In genomic region chr6:167217951-167218759, GRCh38 we compare ENCODE assay signal across 8 cellular contexts.
DNase-seq lines count a peak whose midpoint lies in the region; ATAC-seq and TF ChIP-seq lines count a peak whose summit lies in the region.
"Not testable (repeated sequence)": the region's sequence is repeated elsewhere in the genome, so short reads cannot be mapped to it uniquely, and the experiment has no call there.

No MANE protein-coding gene starts in this region.

- H3K9ac ChIP-seq in SK-N-SH, result not testable (repeated sequence)

- in situ Hi-C loops in transverse colon (cut with MboI; ENCODE audit: low pct_ligation_motif_present in 1 of 4, low pct_unique_long_range_greater_than_20kb in 1 of 4, low sequenced_read_pairs in 3 of 4), result loop anchor here in 2 of 4 donors (25.0 kb wide), 1 partner anchor 144 kb away; no protein-coding TSS in a partner anchor

- H3K4me3 ChIP-seq in SK-N-SH (ENCODE audit: low read depth in 2 of 2, low read length in 1 of 2); fibroblast of villous mesenchyme (ENCODE audit: low read depth, low read length); mucosa of descending colon; transverse colon: not testable (repeated sequence)

- peak; percentile 92 for ATAC-seq in mucosa of descending colon

- TF ChIP-seq EP300 in SK-N-SH (IDR thresholded peaks at IDR 0.05; ENCODE audit: borderline replicate concordance in 1 of 2, low read depth in 1 of 2, low read length in 1 of 2); transverse colon (IDR thresholded peaks at IDR 0.05; ENCODE audit: low read depth): not testable (repeated sequence)

- CTCF ChIA-PET in HEK293T (lab: Yijun Ruan, JAX), result not testable (repeated sequence)
- CTCF ChIA-PET in SK-N-SH (lab: Yijun Ruan, JAX), result interaction anchor here (0.6 to 6.1 kb wide), 7 partner anchors 11 to 133 kb away, joined by 3 to 26 read pairs (median 3); no protein-coding TSS in a partner anchor

- H3K9me3 ChIP-seq in SK-N-SH, mucosa of descending colon, transverse colon: not testable (repeated sequence)

- not testable (repeated sequence) for TF ChIP-seq POLR2A in transverse colon (IDR thresholded peaks at IDR 0.05)

- H3K79me2 ChIP-seq in SK-N-SH (ENCODE audit: insufficient read depth), result not testable (repeated sequence)

- H3K4me1 ChIP-seq in SK-N-SH (ENCODE audit: control insufficient read depth in 1 of 2, insufficient read depth in 2 of 2, low read depth in 1 of 2, low read length in 1 of 2); mucosa of descending colon (ENCODE audit: low read depth); transverse colon: not testable (repeated sequence)

- POLR2A ChIA-PET in HEK293T (lab: Yijun Ruan, JAX); SK-N-SH (lab: Yijun Ruan, JAX): not testable (repeated sequence)

- H3F3A ChIP-seq in SK-N-SH (replicated peaks; ENCODE audit: insufficient read depth), result not testable (repeated sequence)

- not testable (repeated sequence) for H3K4me2 ChIP-seq in SK-N-SH

- peak; percentile 37; the same call in 1 of the 2 replicates for TF ChIP-seq CTCF in SK-N-SH (IDR thresholded peaks at IDR 0.05)
- peak; percentile 20 for TF ChIP-seq CTCF in fibroblast of villous mesenchyme (IDR thresholded peaks at IDR 0.05; ENCODE audit: insufficient read depth, low read depth, low read length)
- not testable (repeated sequence) for TF ChIP-seq CTCF in mucosa of descending colon (IDR thresholded peaks at IDR 0.05)
- peak in 4 of 5 experiments; percentile 10 to 41 (median 30) for TF ChIP-seq CTCF in transverse colon (IDR thresholded peaks at IDR 0.05)

- H3K27me3 ChIP-seq in SK-N-SH (ENCODE audit: insufficient read depth); transverse colon: not testable (repeated sequence)

- H4K20me1 ChIP-seq in SK-N-SH (ENCODE audit: insufficient read depth), result not testable (repeated sequence)

- not testable (repeated sequence) for H2AFZ ChIP-seq in SK-N-SH (ENCODE audit: low read depth)

- peak; percentile 24; the same call in 1 of the 2 replicates for TF ChIP-seq RAD21 in SK-N-SH (IDR thresholded peaks at IDR 0.05; ENCODE audit: low read length)

- H3K9me2 ChIP-seq in SK-N-SH, result not testable (repeated sequence)

- intact Hi-C loops in mucosa of descending colon (cut with DNase I, micrococcal nuclease); transverse colon (cut with DNase I; ENCODE audit: low total_unique reads): not testable (repeated sequence)

- H3K36me3 ChIP-seq in SK-N-SH (replicated peaks in 1 of 2; ENCODE audit: control insufficient read depth in 1 of 2, insufficient read depth in 2 of 2, low read length in 1 of 2); mucosa of descending colon (ENCODE audit: low read depth); transverse colon: not testable (repeated sequence)

- H3K27ac ChIP-seq in SK-N-SH (ENCODE audit: low read depth in 2 of 2, low read length in 1 of 2); transverse colon: not testable (repeated sequence)

- DNase-seq in GM04504 (ENCODE audit: low read depth) (peak; percentile 2), NAMALWA (ENCODE audit: low spot score) (peak; percentile 51), fibroblast of villous mesenchyme (ENCODE audit: low read depth) (peak; percentile 21), mucosa of descending colon (peak in 1 of 3 donors; percentile 50)
- DNase-seq in HEK293T (ENCODE audit: extremely low spot score); SK-N-SH; transverse colon: not testable (repeated sequence)
- DNase-seq in activated naive CD4-positive, alpha-beta T cell treated with anti-CD3 and anti-CD28 coated beads, Interleukin-2, amount 50 U/mL, for 16 hours, result peak; percentile 33

- WGBS in SK-N-SH (ENCODE audit: low lambda C conversion rate), result 25% methylated on average over 7 of the region's 15 CpGs
- 0 to 21% methylated on average over 1 to 10 of the region's 15 CpGs for WGBS in transverse colon (ENCODE audit: low coverage in 1 of 2), 2 donors

TF ChIP-seq in HEK293T, 16 proteins besides CTCF, POLR2A, EP300 and RAD21:
- peak; percentile 74 for TF ChIP-seq L3MBTL2 (conservative IDR thresholded peaks at IDR 0.05)
TF ChIP-seq in HEK293T: peak in this region for 1; not testable (repeated sequence) for 15.
